17 cellular contexts compared by ENCODE assay signal in genomic region chr11:75780888-75781287, GRCh38.
"Had no signal": no experiment of that assay in that cellular context is flagged by ENCODE, and none has a peak within 500 bp of the region (broad histone marks: within the 10 kb centered on the region; RNA-seq: fewer than 3 reads in every experiment).

No MANE protein-coding gene starts in this region.

- H3K4me1 Mint-ChIP-seq: nephron had no signal

- H3K9me3 ChIP-seq: heart left ventricle, stomach, thoracic aorta, transverse colon had no signal

- ATAC-seq: heart left ventricle, left lobe of liver, sciatic nerve had no signal

- DNase-seq: effector CD4-positive, alpha-beta T cell; foreskin melanocyte; heart left ventricle; hippocampal formation; kidney glomerular epithelial cell; mammary epithelial cell; stimulated activated CD4-positive, alpha-beta T cell treated with anti-CD3 and anti-CD28 coated beads, Interleukin-2, amount 100 ng/mL, for 24 hours; stimulated activated CD4-positive, alpha-beta T cell treated with anti-CD3 and anti-CD28 coated beads, Interleukin-4, amount 100 ng/mL, for 4 hours; stimulated activated naive CD4-positive, alpha-beta T cell; stomach; substantia nigra; transverse colon had no signal

- H3K27ac ChIP-seq: coronary artery, heart left ventricle, stomach, thoracic aorta, transverse colon had no signal

- H3K27ac Mint-ChIP-seq: nephron had no signal

- H3K4me3 ChIP-seq: coronary artery, heart left ventricle, stomach, thoracic aorta, transverse colon had no signal

- H3K4me3 Mint-ChIP-seq: nephron had no signal

- H3K4me1 ChIP-seq: transverse colon had no signal

- H3K27me3 ChIP-seq: heart left ventricle, stomach, transverse colon had no signal

- H3K36me3 ChIP-seq: heart left ventricle, stomach, thoracic aorta, transverse colon had no signal

- H3K9me3 Mint-ChIP-seq: nephron had no signal
